Comparison of ENCODE assay signal across 10 cellular contexts in genomic region chr4:168796362-168797106, GRCh38.
A peak's percentile ranks its signal among the peaks of the same experiment; 100 is the strongest.
DNase-seq lines count a peak whose midpoint lies in the region; ATAC-seq and TF ChIP-seq lines count a peak whose summit lies in the region.
"Had no signal": no experiment of that assay in that cellular context is flagged by ENCODE, and none has a peak within 500 bp of the region (broad histone marks: within the 10 kb centered on the region; RNA-seq: fewer than 3 reads in every experiment).

No MANE protein-coding gene starts in this region.

- H3K79me2 ChIP-seq in H9 (ENCODE audit: insufficient read depth, low read length), result no peaks in the 10 kb centered on the region

- no peak for TF ChIP-seq CTCF in left ventricle myocardium inferior (IDR thresholded peaks at IDR 0.05; ENCODE audit: borderline replicate concordance)
- no peak for TF ChIP-seq CTCF in gastrocnemius medialis (IDR thresholded peaks at IDR 0.05 in 4 of 5, conservative IDR thresholded peaks at IDR 0.05 in 1 of 5)
- no peak for TF ChIP-seq CTCF in H9 (conservative IDR thresholded peaks at IDR 0.05)
- TF ChIP-seq CTCF in esophagus squamous epithelium (IDR thresholded peaks at IDR 0.05), result no peak

- peak; percentile 57 for DNase-seq in H4 (ENCODE audit: low spot score)
- DNase-seq in left ventricle myocardium inferior, result no peak
- peak; percentile 45 to 46 for DNase-seq in gastrocnemius medialis
- no peak for DNase-seq in H9
- no peak for DNase-seq in SIG-M5 (lab: John Stamatoyannopoulos, UW)
- no peak for DNase-seq in activated T-cell treated with anti-CD3 and anti-CD28 coated beads, Interleukin-2, amount 50 U/mL, for 4 hours
- no peak for DNase-seq in esophagus squamous epithelium (lab: John Stamatoyannopoulos, UW)
- DNase-seq: SHP77, testis had no signal

- no peak overlapping the region for H2AK5ac ChIP-seq in H9 (ENCODE audit: insufficient read length, low read length)

- H3K4me3 ChIP-seq in left ventricle myocardium inferior (no peak overlapping the region), gastrocnemius medialis (no peak overlapping the region), esophagus squamous epithelium (no peak overlapping the region)
- H3K4me3 ChIP-seq: testis had no signal

- no peak overlapping the region for H3K4ac ChIP-seq in H9 (ENCODE audit: low read depth, low read length)

- no peak overlapping the region for H2BK5ac ChIP-seq in H9 (ENCODE audit: insufficient read length, low read length)

- peak; percentile 95 for ATAC-seq in SK-N-SH treated with all-trans-retinoic acid at 6 μM for 48 hours
- peak; percentile 84 to 88 for ATAC-seq in gastrocnemius medialis
- no peak for ATAC-seq in activated T-cell treated with anti-CD3 and anti-CD28 coated beads, Interleukin-2, amount 50 U/mL, for 4 hours

- H2BK12ac ChIP-seq in H9 (ENCODE audit: insufficient read length, low read depth, low read length), result no peak overlapping the region

- no peak overlapping the region for H2AFZ ChIP-seq in H9 (ENCODE audit: low read length)

- no peak overlapping the region for H4K91ac ChIP-seq in H9 (ENCODE audit: insufficient read length, low read depth, low read length)

- H3K4me1 ChIP-seq in left ventricle myocardium inferior, result peaks cover 39% of the 10 kb centered on the region
- H3K4me1 ChIP-seq in gastrocnemius medialis, result peaks cover 20 to 35% of the 10 kb centered on the region in 2 donors
- peaks cover 3% of the 10 kb centered on the region; the same call in 1 of the 2 replicates for H3K4me1 ChIP-seq in H9 (ENCODE audit: insufficient read depth, low read length)
- peaks cover 0 to 6% (median 4%) of the 10 kb centered on the region in 3 donors for H3K4me1 ChIP-seq in esophagus squamous epithelium

- no peak overlapping the region for H3K56ac ChIP-seq in H9 (ENCODE audit: insufficient read length, low read depth, low read length)

- H3K36me3 Mint-ChIP-seq in H9 (ENCODE audit: insufficient read depth in 1 of 3, low read depth in 3 of 3), result no peaks in the 10 kb centered on the region; a peak in 1 of 7 replicates
- no peaks in the 10 kb centered on the region for H3K36me3 Mint-ChIP-seq in activated T-cell treated with anti-CD3 and anti-CD28 coated beads, Interleukin-2, amount 50 U/mL, for 4 hours (ENCODE audit: insufficient read depth)

- H2BK20ac ChIP-seq in H9 (ENCODE audit: low read depth, low read length, poor library complexity, severe bottlenecking), result no peak overlapping the region

- intact Hi-C loops in left ventricle myocardium inferior (cut with micrococcal nuclease), result no loop called here
- intact Hi-C loops in gastrocnemius medialis (cut with DNase I; ENCODE audit: low total_unique reads), result no loop called here
- intact Hi-C loops in esophagus squamous epithelium (cut with DNase I), result no loop called here

- H3K27ac ChIP-seq in left ventricle myocardium inferior (replicated peaks) (peak overlapping the region; percentile 74), gastrocnemius medialis (peak overlapping the region; percentile 68 to 79 (median 69)), H9 (ENCODE audit: insufficient read length, low read depth, low read length) (no peak overlapping the region), esophagus squamous epithelium (no peak overlapping the region)

- H3K23me2 ChIP-seq in H9 (ENCODE audit: insufficient read length, low read depth, low read length, poor library complexity, severe bottlenecking), result no peaks in the 10 kb centered on the region

- no CpG with 5 or more reads among the region's 5 CpGs for WGBS in H9 (ENCODE audit: extremely low coverage, insufficient read length, low lambda C conversion rate)
- WGBS in esophagus squamous epithelium, 2 donors, result 78 to 84% methylated on average over 5 of the region's 5 CpGs

- H3K9ac ChIP-seq in H9 (ENCODE audit: extremely low read depth, insufficient read length, low read length), result no peak overlapping the region

- H3K36me3 ChIP-seq in left ventricle myocardium inferior, result no peaks in the 10 kb centered on the region
- H3K36me3 ChIP-seq in gastrocnemius medialis, result no peaks in the 10 kb centered on the region
- no peaks in the 10 kb centered on the region for H3K36me3 ChIP-seq in esophagus squamous epithelium

- H4K20me1 ChIP-seq in H9 (ENCODE audit: control insufficient read depth, insufficient read depth, insufficient read length), result no peaks in the 10 kb centered on the region

- in situ Hi-C loops in gastrocnemius medialis (cut with MboI; ENCODE audit: low sequenced_read_pairs in 4 of 4), result no loop called here

- no peaks in the 10 kb centered on the region for H3K9me3 ChIP-seq in left ventricle myocardium inferior (replicated peaks)
- no peaks in the 10 kb centered on the region for H3K9me3 ChIP-seq in gastrocnemius medialis
- H3K9me3 ChIP-seq in H9 (ENCODE audit: control insufficient read depth, low read depth, low read length), result no peaks in the 10 kb centered on the region
- no peaks in the 10 kb centered on the region for H3K9me3 ChIP-seq in esophagus squamous epithelium
- H3K9me3 ChIP-seq: testis had no signal

- no peak overlapping the region for H3K27ac Mint-ChIP-seq in H9

- no peaks in the 10 kb centered on the region for H3K9me3 Mint-ChIP-seq in H9
- H3K9me3 Mint-ChIP-seq in activated T-cell treated with anti-CD3 and anti-CD28 coated beads, Interleukin-2, amount 50 U/mL, for 4 hours, result no peaks in the 10 kb centered on the region

- H3K23ac ChIP-seq in H9 (ENCODE audit: insufficient read length, low read depth, low read length), result no peak overlapping the region

- H4K5ac ChIP-seq in H9 (ENCODE audit: insufficient read length, low read depth, low read length), result no peak overlapping the region

- H4K8ac ChIP-seq in H9 (replicated peaks; ENCODE audit: insufficient read length, low read depth, low read length), result no peak overlapping the region

- no peak overlapping the region for H3T11ph ChIP-seq in H9 (ENCODE audit: low read length)

- H2BK15ac ChIP-seq in H9 (ENCODE audit: low read depth, low read length), result no peak overlapping the region

- H3K27me3 ChIP-seq in left ventricle myocardium inferior (ENCODE audit: low read depth) (no peaks in the 10 kb centered on the region), gastrocnemius medialis (no peaks in the 10 kb centered on the region), H9 (ENCODE audit: insufficient read depth, low read length) (no peaks in the 10 kb centered on the region), esophagus squamous epithelium (no peaks in the 10 kb centered on the region)
- H3K27me3 ChIP-seq: testis had no signal

- H2BK120ac ChIP-seq in H9 (ENCODE audit: low read depth, low read length, poor library complexity, severe bottlenecking), result no peak overlapping the region

- no peak overlapping the region for H3K4me2 ChIP-seq in H9 (ENCODE audit: insufficient read depth, insufficient read length, low read length)

- TF ChIP-seq POLR2A in gastrocnemius medialis (IDR thresholded peaks at IDR 0.05) (no peak), esophagus squamous epithelium (IDR thresholded peaks at IDR 0.05) (no peak)

- H3K18ac ChIP-seq in H9 (ENCODE audit: insufficient read length, low read depth, low read length), result no peak overlapping the region

- H3K79me1 ChIP-seq in H9 (ENCODE audit: insufficient read depth, low read depth, low read length, poor library complexity, severe bottlenecking), result no peaks in the 10 kb centered on the region

- no peaks in the 10 kb centered on the region for H3K27me3 Mint-ChIP-seq in H9 (ENCODE audit: low read depth)
- H3K27me3 Mint-ChIP-seq in activated T-cell treated with anti-CD3 and anti-CD28 coated beads, Interleukin-2, amount 50 U/mL, for 4 hours (ENCODE audit: low read depth), result no peaks in the 10 kb centered on the region

- H3K4me3 Mint-ChIP-seq in H9, result no peak overlapping the region
- no peak overlapping the region for H3K4me3 Mint-ChIP-seq in activated T-cell treated with anti-CD3 and anti-CD28 coated beads, Interleukin-2, amount 50 U/mL, for 4 hours

- H3K14ac ChIP-seq in H9 (ENCODE audit: insufficient read depth, low read length), result no peak overlapping the region

- peaks cover 7 to 10% of the 10 kb centered on the region in 2 experiments for H3K4me1 Mint-ChIP-seq in H9
- no peaks in the 10 kb centered on the region for H3K4me1 Mint-ChIP-seq in activated T-cell treated with anti-CD3 and anti-CD28 coated beads, Interleukin-2, amount 50 U/mL, for 4 hours (ENCODE audit: low read depth)

TF ChIP-seq in SK-N-SH treated with all-trans-retinoic acid at 6 μM for 48 hours, 23 proteins besides CTCF, POLR2A, EP300 and RAD21 (continues in another document):
- TF ChIP-seq TSHZ2 (CRISPR knock-in tag; IDR thresholded peaks at IDR 0.05) (no peak), CREB5 (CRISPR knock-in tag; IDR thresholded peaks at IDR 0.05; ENCODE audit: low read depth) (peak; percentile 65), ARNTL (CRISPR knock-in tag; IDR thresholded peaks at IDR 0.05; ENCODE audit: borderline replicate concordance, low read depth) (no peak)

Comparison
In these comparisons a context has a peak if more than half of its experiments do, and no peak if none do; other contexts are left out.
1. DNase-seq: peak in H4 (single experiment) and gastrocnemius medialis (2 of 2); none in left ventricle myocardium inferior (single experiment), H9 (single experiment), SIG-M5 (single experiment), activated T-cell treated with anti-CD3 and anti-CD28 coated beads, Interleukin-2, amount 50 U/mL, for 4 hours (single experiment) and esophagus squamous epithelium (single experiment).
2. ATAC-seq: peak in SK-N-SH treated with all-trans-retinoic acid at 6 μM for 48 hours (single experiment) and gastrocnemius medialis (2 of 2); none in activated T-cell treated with anti-CD3 and anti-CD28 coated beads, Interleukin-2, amount 50 U/mL, for 4 hours (0 of 2).
3. H3K27ac ChIP-seq: peak in left ventricle myocardium inferior (single experiment) and gastrocnemius medialis (4 of 4); none in H9 (single experiment) and esophagus squamous epithelium (0 of 4).